In the genomic region with DNA sequence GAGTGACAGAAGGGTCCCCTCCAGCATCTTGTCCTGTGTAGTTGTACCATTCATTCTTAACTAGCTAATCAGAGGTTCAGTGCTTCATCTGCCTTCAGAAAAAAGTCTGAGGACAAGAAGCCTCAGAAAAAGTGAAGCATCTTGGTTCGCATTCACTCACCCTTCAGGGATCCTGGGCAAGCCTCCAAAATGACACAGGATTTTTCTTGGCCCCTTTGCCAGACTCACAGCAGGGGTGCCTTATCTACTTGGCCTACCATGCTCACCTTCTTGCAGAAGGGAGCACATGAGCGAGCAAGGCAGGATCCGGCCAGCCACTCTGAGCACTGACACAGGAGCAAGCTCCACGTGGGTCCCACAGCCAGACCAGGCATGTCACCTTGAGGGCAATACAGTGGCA, we compare ENCODE assay signal across 9 cellular contexts.
"Had no signal": no experiment of that assay in that cellular context is flagged by ENCODE, and none has a peak within 500 bp of the region (broad histone marks: within the 10 kb centered on the region; RNA-seq: fewer than 3 reads in every experiment).

No MANE protein-coding gene starts in this region.

- DNase-seq: GOT3, H7, HFFc6, IMR-90, KG1 had no signal

- H3K27ac Mint-ChIP-seq: HFFc6 had no signal

- H3K36me3 ChIP-seq: HAP-1 had no signal

- H3K4me3 ChIP-seq: HAP-1, K562 had no signal

- H3K27ac ChIP-seq: HL-60 had no signal

- H3K9me3 ChIP-seq: HAP-1 had no signal

- H3K4me1 ChIP-seq: HAP-1 had no signal

- ATAC-seq: HCT116, K562 had no signal

- H3K4me3 Mint-ChIP-seq: HFFc6 had no signal
